Comparison of ENCODE assay signal across 9 cellular contexts in the genomic region with DNA sequence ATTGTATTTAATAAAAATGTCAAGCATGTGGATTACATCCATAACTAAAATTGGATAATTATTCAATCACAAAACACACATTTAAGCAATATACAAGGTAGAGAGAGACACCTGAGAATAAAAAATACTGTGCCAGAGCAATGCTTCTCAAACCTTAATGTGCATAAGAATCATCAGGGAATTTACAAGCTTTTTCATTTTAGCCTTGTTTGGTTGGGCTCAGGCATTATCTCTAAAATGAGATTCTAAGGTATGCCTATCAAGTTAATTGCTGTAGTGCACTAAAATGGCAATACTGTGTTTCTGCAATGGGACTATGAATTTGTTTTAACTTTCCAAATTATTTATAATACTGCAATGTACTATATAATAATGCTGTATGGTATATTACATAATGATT. TPM values are rescaled to one million over a fixed set of nuclear protein-coding genes. Genes with fewer than 3 reads are reported as not detected.
DNase-seq lines count a peak whose midpoint lies in the region; ATAC-seq, FAIRE-seq and TF ChIP-seq lines count a peak whose summit lies in the region.
"Had no signal": no experiment of that assay in that cellular context is flagged by ENCODE, and none has a peak within 500 bp of the region (broad histone marks: within the 10 kb centered on the region; RNA-seq: fewer than 3 reads in every experiment).

No MANE protein-coding gene starts in this region.

- H3K27ac ChIP-seq in SJSA1, result no peak overlapping the region
- peak overlapping the region; percentile 88 for H3K27ac ChIP-seq in fibroblast of lung (ENCODE audit: insufficient read depth, low read length)
- H3K27ac ChIP-seq in psoas muscle, result peak overlapping the region; percentile 79

- intact Hi-C loops in psoas muscle (cut with DNase I), result loop anchor here in 1 of 2 donors (2.0 kb wide), 2 partner anchors 21 to 29 kb away; partner anchors contain the start of gene MTHFD2

- H3K79me2 ChIP-seq in fibroblast of lung (ENCODE audit: control insufficient read depth, insufficient read depth, low read length), result peaks cover 49% of the 10 kb centered on the region

- peak overlapping the region; percentile 78 for H3K4me2 ChIP-seq in fibroblast of lung (ENCODE audit: extremely low read depth, insufficient read depth, low read length)

- peaks cover 18% of the 10 kb centered on the region for H3K36me3 ChIP-seq in SJSA1
- no peaks in the 10 kb centered on the region for H3K36me3 ChIP-seq in fibroblast of lung (ENCODE audit: control insufficient read depth, insufficient read depth, low read length)
- peaks cover 0 to under 1% of the 10 kb centered on the region in 2 donors for H3K36me3 ChIP-seq in psoas muscle (ENCODE audit: insufficient read depth in 1 of 2, low read depth in 1 of 2)

- DNase-seq in GM12864 (ENCODE audit: low read depth) (no peak), SJSA1 (ENCODE audit: low read depth in 1 of 2, low spot score in 2 of 2) (no peak), fibroblast of lung (ENCODE audit: low read depth in 2 of 2) (peak in 1 of 2 donors; percentile 4), psoas muscle (no peak), NCI-H2081 (lab: John Stamatoyannopoulos, UW) (no peak), GM12891 (ENCODE audit: insufficient read length, low spot score) (no peak)

- TF ChIP-seq CTCF in GM12864 (IDR thresholded peaks at IDR 0.05; ENCODE audit: low read depth, low read length, missing control alignments) (no peak), fibroblast of lung (conservative IDR thresholded peaks at IDR 0.05 in 1 of 2, IDR thresholded peaks at IDR 0.05 in 1 of 2; ENCODE audit: low read depth in 1 of 2, low read length in 2 of 2) (no peak), psoas muscle (IDR thresholded peaks at IDR 0.05) (no peak)

- H3K4me3 ChIP-seq in GM12864 (ENCODE audit: low read depth, low read length) (peak overlapping the region; percentile 94), SJSA1 (peak overlapping the region; percentile 86), fibroblast of lung (replicated peaks in 1 of 4; ENCODE audit: control extremely low read depth in 1 of 4, insufficient read depth in 1 of 4, low read depth in 3 of 4, low read length in 4 of 4) (peak overlapping the region; percentile 64 to 95 (median 82)), psoas muscle (peak overlapping the region; percentile 78)

- peaks cover 5% of the 10 kb centered on the region; the same call in 1 of the 2 replicates for H3K4me1 ChIP-seq in SJSA1 (replicated peaks)
- H3K4me1 ChIP-seq in fibroblast of lung (ENCODE audit: control insufficient read depth, extremely low read depth, insufficient read depth, low read length), result no peaks in the 10 kb centered on the region
- H3K4me1 ChIP-seq in psoas muscle, result peaks cover 23% of the 10 kb centered on the region

- no peak overlapping the region for H2AFZ ChIP-seq in fibroblast of lung (ENCODE audit: low read length)

- TF ChIP-seq POLR2A in GM12891 (IDR thresholded peaks at IDR 0.05; ENCODE audit: low read depth, low read length), result no peak

- H3K9me3 ChIP-seq in SJSA1 (replicated peaks), result no peaks in the 10 kb centered on the region
- H3K9me3 ChIP-seq in fibroblast of lung (ENCODE audit: control insufficient read depth, insufficient read depth, low read depth, low read length), result no peaks in the 10 kb centered on the region
- H3K9me3 ChIP-seq in psoas muscle, result no peaks in the 10 kb centered on the region

- no peaks in the 10 kb centered on the region for H3K27me3 ChIP-seq in SJSA1 (replicated peaks)
- no peaks in the 10 kb centered on the region for H3K27me3 ChIP-seq in fibroblast of lung (ENCODE audit: control insufficient read depth, insufficient read depth, low read length)
- H3K27me3 ChIP-seq in psoas muscle (ENCODE audit: insufficient read depth in 3 of 3, low read length in 2 of 3), result no peaks in the 10 kb centered on the region

- FAIRE-seq in GM12891 (lab: Jason Lieb, UNC), result no peak
- FAIRE-seq: TTC549 had no signal

- H3K9ac ChIP-seq in fibroblast of lung (ENCODE audit: insufficient read depth, low read length), result peak overlapping the region; percentile 94

- no peaks in the 10 kb centered on the region for H4K20me1 ChIP-seq in fibroblast of lung (ENCODE audit: control insufficient read depth, extremely low read depth, insufficient read depth, low read length)

- no peak for ATAC-seq in psoas muscle
- ATAC-seq in GM18873 (IDR thresholded peaks at IDR 0.05; ENCODE audit: low FRiP score, unreplicated experiment), result no peak
- no peak for ATAC-seq in HG03571 (IDR thresholded peaks at IDR 0.05; ENCODE audit: unreplicated experiment)

TF ChIP-seq in GM12891, 5 proteins besides CTCF, POLR2A, EP300 and RAD21:
- TF ChIP-seq POU2F2 (IDR thresholded peaks at IDR 0.05; ENCODE audit: low read depth, low read length), result no peak
- TF ChIP-seq POLR2AphosphoS5 (IDR thresholded peaks at IDR 0.05; ENCODE audit: low read depth, low read length), result no peak
- no peak for TF ChIP-seq PAX5 (IDR thresholded peaks at IDR 0.05; ENCODE audit: insufficient read depth, low read length, severe bottlenecking)
- TF ChIP-seq SPI1 (IDR thresholded peaks at IDR 0.05; ENCODE audit: low read depth, low read length), result no peak
- no peak for TF ChIP-seq TAF1 (IDR thresholded peaks at IDR 0.05; ENCODE audit: low read depth, low read length)

RNA-seq across cellular contexts. Expression of gene MOB1A, which starts 1.0 kb away (rescaled TPM):
- 192 and 219 TPM in 2 replicates for total RNA-seq in SJSA1 (2014; rRNA removed; shearing (Covaris generic))
- 80.9 and 87.4 TPM in 2 replicates for total RNA-seq in fibroblast of lung
- 61.6 and 80.3 TPM in 2 replicates for polyA plus RNA-seq in fibroblast of lung
- 41.3 and 47.4 TPM in 2 replicates for polyA plus RNA-seq in fibroblast of lung (2012)
- 14.6 and 19.2 TPM in 2 replicates for polyA minus RNA-seq in fibroblast of lung (ENCODE audit: low replicate concordance)
- total RNA-seq in psoas muscle, result 10 to 100 TPM; 28.0 to 44.3 (median 28.9) TPM
- 10 to 100 TPM; 13.6 to 71.2 (median 24.8) TPM for polyA plus RNA-seq in psoas muscle
- polyA plus RNA-seq in GM12891 (2012; ENCODE audit: low read depth, missing spikeins), result 60.5 TPM

RNA-seq across cellular contexts. Expression of gene MTHFD2, which starts 20.7 kb away (rescaled TPM):
- 118 and 125 TPM in 2 replicates for total RNA-seq in SJSA1 (2014; rRNA removed; shearing (Covaris generic))
- total RNA-seq in fibroblast of lung (325 and 334 TPM in 2 replicates), psoas muscle (10 to 100 TPM; 16.6 to 76.2 (median 61.2) TPM)
- polyA plus RNA-seq in fibroblast of lung (72.2 and 95.4 TPM in 2 replicates), psoas muscle (100 to 1,000 TPM in 1 of 3 donors, 10 to 100 TPM in 2; 52.1 to 112 (median 60.4) TPM)
- 62.4 and 69.5 TPM in 2 replicates for polyA plus RNA-seq in fibroblast of lung (2012)
- polyA minus RNA-seq in fibroblast of lung (ENCODE audit: low replicate concordance), result 24.5 and 25.9 TPM in 2 replicates
- polyA plus RNA-seq in GM12891 (2012; ENCODE audit: low read depth, missing spikeins), result 118 TPM

RNA-seq across cellular contexts. Expression of gene BOLA3, which starts 30.0 kb away (rescaled TPM):
- total RNA-seq in SJSA1 (2014; rRNA removed; shearing (Covaris generic)), result 130 and 179 TPM in 2 replicates
- total RNA-seq in fibroblast of lung, result 19.5 and 28.2 TPM in 2 replicates
- 48.8 and 55.7 TPM in 2 replicates for polyA plus RNA-seq in fibroblast of lung
- polyA plus RNA-seq in fibroblast of lung (2012), result 59.4 and 81.0 TPM in 2 replicates
- 0.78 and 3.8 TPM in 2 replicates for polyA minus RNA-seq in fibroblast of lung (ENCODE audit: low replicate concordance)
- total RNA-seq in psoas muscle, result 10 to 100 TPM; 47.7 to 65.9 (median 54.3) TPM
- polyA plus RNA-seq in psoas muscle, result 100 to 1,000 TPM in 2 of 3 donors, 10 to 100 TPM in 1; 99.6 to 117 (median 103) TPM
- 93.4 TPM for polyA plus RNA-seq in GM12891 (2012; ENCODE audit: low read depth, missing spikeins)
